ENCODE assay signal across 21 cellular contexts in genomic region chr4:16337936-16338335, GRCh38.
DNase-seq lines count a peak whose midpoint lies in the region; ATAC-seq and TF ChIP-seq lines count a peak whose summit lies in the region.
"Had no signal": no experiment of that assay in that cellular context is flagged by ENCODE, and none has a peak within 500 bp of the region (broad histone marks: within the 10 kb centered on the region; RNA-seq: fewer than 3 reads in every experiment).

No MANE protein-coding gene starts in this region.

- no peak for TF ChIP-seq CTCF in brain microvascular endothelial cell (IDR thresholded peaks at IDR 0.05; ENCODE audit: low read depth, low read length, missing control alignments)
- TF ChIP-seq CTCF in endothelial cell (IDR thresholded peaks at IDR 0.05; ENCODE audit: unreplicated experiment), result no peak

- H3K9me3 ChIP-seq in MG63, result no peaks in the 10 kb centered on the region
- H3K9me3 ChIP-seq: gastroesophageal sphincter, left lung had no signal

- DNase-seq in ELR (ENCODE audit: low read depth) (peak; percentile 75), MG63 (peak; percentile 70), brain microvascular endothelial cell (peak; percentile 71), kidney glomerular epithelial cell (lab: John Stamatoyannopoulos, UW) (peak; percentile 48), superior temporal gyrus (ENCODE audit: extremely low spot score) (no peak), endothelial cell (ENCODE audit: low spot score) (no peak), NCI-H2081 treated with DMSO at 0.1 percent for 48 hours (lab: John Stamatoyannopoulos, UW) (no peak)
- DNase-seq: activated CD4-positive, alpha-beta T cell treated with anti-CD3 and anti-CD28 coated beads, Interleukin-2, amount 50 U/mL, for 1 hour; activated gamma-delta T cell; left lung; midbrain; NCI-H1092; NCI-H2029 treated with DMSO at 0.1 percent for 48 hours; NCI-H510A; Right ventricle myocardium superior; stimulated activated CD4-positive, alpha-beta T cell treated with anti-CD3 and anti-CD28 coated beads, Interleukin-4, amount 100 ng/mL, for 24 hours had no signal

- H3K4me3 Mint-ChIP-seq in endothelial cell (ENCODE audit: unreplicated experiment), result no peak overlapping the region
- H3K4me3 Mint-ChIP-seq: neural crest cell had no signal

- H3K9me3 Mint-ChIP-seq in endothelial cell (ENCODE audit: unreplicated experiment), result no peaks in the 10 kb centered on the region
- H3K9me3 Mint-ChIP-seq: neural crest cell had no signal

- no peaks in the 10 kb centered on the region for H3K4me1 Mint-ChIP-seq in endothelial cell (ENCODE audit: unreplicated experiment)

- H3K36me3 Mint-ChIP-seq in endothelial cell (ENCODE audit: low read depth, unreplicated experiment), result no peaks in the 10 kb centered on the region

- H3K36me3 ChIP-seq in MG63 (no peaks in the 10 kb centered on the region), brain microvascular endothelial cell (replicated peaks) (no peaks in the 10 kb centered on the region)
- H3K36me3 ChIP-seq: gastroesophageal sphincter, left lung had no signal

- ATAC-seq in GM21390 (IDR thresholded peaks at IDR 0.05; ENCODE audit: unreplicated experiment), result no peak
- ATAC-seq: gastroesophageal sphincter, left lung had no signal

- no peak overlapping the region for H3K27ac Mint-ChIP-seq in endothelial cell (ENCODE audit: unreplicated experiment)

- H3K4me3 ChIP-seq in MG63 (no peak overlapping the region), brain microvascular endothelial cell (ENCODE audit: low read depth, low read length) (no peak overlapping the region)
- H3K4me3 ChIP-seq: gastroesophageal sphincter, left lung had no signal

- in situ Hi-C loops in brain microvascular endothelial cell (cut with HindIII; ENCODE audit: low pct_ligation_motif_present, low sequenced_read_pairs), result no loop called here

- H3K27ac ChIP-seq in brain microvascular endothelial cell, result no peak overlapping the region
- H3K27ac ChIP-seq: C4-2B, gastroesophageal sphincter, KMS-11, left lung had no signal

- no peaks in the 10 kb centered on the region for H3K27me3 Mint-ChIP-seq in endothelial cell (ENCODE audit: unreplicated experiment)

- H3K27me3 ChIP-seq in MG63 (no peaks in the 10 kb centered on the region), brain microvascular endothelial cell (replicated peaks) (no peaks in the 10 kb centered on the region)
- H3K27me3 ChIP-seq: gastroesophageal sphincter, left lung had no signal

Comparison
In these comparisons a context has a peak if more than half of its experiments do, and no peak if none do; other contexts are left out.
1. DNase-seq: peak in ELR (single experiment), MG63 (single experiment), brain microvascular endothelial cell (single experiment) and kidney glomerular epithelial cell (single experiment); none in superior temporal gyrus (single experiment), endothelial cell (single experiment) and NCI-H2081 treated with DMSO at 0.1 percent for 48 hours (single experiment).